Comparison of ENCODE assay signal across 1 cellular context in genomic region chr20:17622851-17623508, GRCh38.
TF ChIP-seq lines count a peak whose summit lies in the region.

No MANE protein-coding gene starts in this region.

TF ChIP-seq in HepG2, 621 proteins besides CTCF, POLR2A, EP300 and RAD21 (continued from another document):
- TF ChIP-seq, protein P1, sequence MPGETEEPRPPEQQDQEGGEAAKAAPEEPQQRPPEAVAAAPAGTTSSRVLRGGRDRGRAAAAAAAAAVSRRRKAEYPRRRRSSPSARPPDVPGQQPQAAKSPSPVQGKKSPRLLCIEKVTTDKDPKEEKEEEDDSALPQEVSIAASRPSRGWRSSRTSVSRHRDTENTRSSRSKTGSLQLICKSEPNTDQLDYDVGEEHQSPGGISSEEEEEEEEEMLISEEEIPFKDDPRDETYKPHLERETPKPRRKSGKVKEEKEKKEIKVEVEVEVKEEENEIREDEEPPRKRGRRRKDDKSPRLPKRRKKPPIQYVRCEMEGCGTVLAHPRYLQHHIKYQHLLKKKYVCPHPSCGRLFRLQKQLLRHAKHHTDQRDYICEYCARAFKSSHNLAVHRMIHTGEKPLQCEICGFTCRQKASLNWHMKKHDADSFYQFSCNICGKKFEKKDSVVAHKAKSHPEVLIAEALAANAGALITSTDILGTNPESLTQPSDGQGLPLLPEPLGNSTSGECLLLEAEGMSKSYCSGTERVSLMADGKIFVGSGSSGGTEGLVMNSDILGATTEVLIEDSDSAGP (CRISPR knock-in tag; IDR thresholded peaks at IDR 0.05; ENCODE audit: borderline replicate concordance), result 0 out of 2 replicates have a peak, but pooled peaks have one; percentile 4
- TF ChIP-seq, protein P2, sequence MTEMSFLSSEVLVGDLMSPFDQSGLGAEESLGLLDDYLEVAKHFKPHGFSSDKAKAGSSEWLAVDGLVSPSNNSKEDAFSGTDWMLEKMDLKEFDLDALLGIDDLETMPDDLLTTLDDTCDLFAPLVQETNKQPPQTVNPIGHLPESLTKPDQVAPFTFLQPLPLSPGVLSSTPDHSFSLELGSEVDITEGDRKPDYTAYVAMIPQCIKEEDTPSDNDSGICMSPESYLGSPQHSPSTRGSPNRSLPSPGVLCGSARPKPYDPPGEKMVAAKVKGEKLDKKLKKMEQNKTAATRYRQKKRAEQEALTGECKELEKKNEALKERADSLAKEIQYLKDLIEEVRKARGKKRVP (CRISPR knock-in tag; IDR thresholded peaks at IDR 0.05), result no peak
- TF ChIP-seq RBM22 (optimal IDR thresholded peaks at IDR 0.05; ENCODE audit: low read length) (peak; percentile 89), ZNF687 (CRISPR knock-in tag; IDR thresholded peaks at IDR 0.05) (peak; percentile 35; the same call in 1 of the 2 replicates), GFI1 (CRISPR knock-in tag; IDR thresholded peaks at IDR 0.05; ENCODE audit: borderline replicate concordance) (no peak)
